In genomic region chr3:110227987-110228386, GRCh38 we compare ENCODE assay signal across 22 cellular contexts.
A peak's percentile ranks its signal among the peaks of the same experiment; 100 is the strongest.
DNase-seq lines count a peak whose midpoint lies in the region; ATAC-seq and TF ChIP-seq lines count a peak whose summit lies in the region.
"Had no signal": no experiment of that assay in that cellular context is flagged by ENCODE, and none has a peak within 500 bp of the region (broad histone marks: within the 10 kb centered on the region; RNA-seq: fewer than 3 reads in every experiment).

No MANE protein-coding gene starts in this region.

- H3F3A ChIP-seq in GM23338 (replicated peaks; ENCODE audit: low read depth), result no peaks in the 10 kb centered on the region

- H3K27ac Mint-ChIP-seq in GM23338, result no peak overlapping the region
- H3K27ac Mint-ChIP-seq in activated T-cell treated with anti-CD3 and anti-CD28 coated beads, Interleukin-2, amount 50 U/mL, for 24 hours, result no peak overlapping the region
- H3K27ac Mint-ChIP-seq: CD4-positive, alpha-beta T cell had no signal

- no peaks in the 10 kb centered on the region for H3K9me3 Mint-ChIP-seq in GM23338
- no peaks in the 10 kb centered on the region for H3K9me3 Mint-ChIP-seq in activated T-cell treated with anti-CD3 and anti-CD28 coated beads, Interleukin-2, amount 50 U/mL, for 24 hours
- H3K9me3 Mint-ChIP-seq: CD4-positive, alpha-beta T cell had no signal

- ATAC-seq in GM23338, result no peak
- ATAC-seq: A549 had no signal

- peaks cover 2% of the 10 kb centered on the region for H3K27me3 Mint-ChIP-seq in GM23338 (ENCODE audit: insufficient read depth, low read depth, poor library complexity)
- H3K27me3 Mint-ChIP-seq in activated T-cell treated with anti-CD3 and anti-CD28 coated beads, Interleukin-2, amount 50 U/mL, for 24 hours, result no peaks in the 10 kb centered on the region
- H3K27me3 Mint-ChIP-seq: CD4-positive, alpha-beta T cell had no signal

- DNase-seq in GM23338 (ENCODE audit: low spot score) (no peak), dermis blood vessel endothelial cell (peak; percentile 3), left kidney (ENCODE audit: low read depth, low spot score) (peak; percentile 53), pulmonary artery endothelial cell (ENCODE audit: low read depth, low spot score) (peak; percentile 11), T-helper 9 cell (no peak)
- no peak for DNase-seq in activated T-cell treated with anti-CD3 and anti-CD28 coated beads, Interleukin-2, amount 50 U/mL, for 24 hours
- DNase-seq in activated CD4-positive, alpha-beta T cell treated with anti-CD3 and anti-CD28 coated beads for 1 hour, result no peak
- DNase-seq: CD4-positive, alpha-beta T cell; GDM1; IMR-90; MV-4-11; NCI-H1105 treated with DMSO at 0.1 percent for 48 hours; NCI-H2029 treated with DMSO at 0.1 percent for 48 hours; NCI-H226; NCI-H524; NCI-H774; NK-92 treated with Interleukin-12 subunit alpha and Interleukin-12 subunit beta, amount 100 ng/mL, for 24 hours; SHP77 treated with DMSO at 0.1 percent for 48 hours; SK-N-SH had no signal

- no peak for TF ChIP-seq CTCF in GM23338 (conservative IDR thresholded peaks at IDR 0.05; ENCODE audit: low read depth in 2 of 2)

- H3K27me3 ChIP-seq in GM23338 (ENCODE audit: insufficient read depth), result no peaks in the 10 kb centered on the region
- H3K27me3 ChIP-seq: BLaER1 had no signal

- peaks cover 3% of the 10 kb centered on the region; the same call in 1 of the 2 replicates for H3K4me1 ChIP-seq in GM23338 (ENCODE audit: insufficient read depth)
- H3K4me1 ChIP-seq: BLaER1 had no signal

- H3K4me3 Mint-ChIP-seq in GM23338, result no peak overlapping the region
- H3K4me3 Mint-ChIP-seq in activated T-cell treated with anti-CD3 and anti-CD28 coated beads, Interleukin-2, amount 50 U/mL, for 24 hours, result no peak overlapping the region
- H3K4me3 Mint-ChIP-seq: CD4-positive, alpha-beta T cell had no signal

- peak overlapping the region; percentile 44; the same call in 1 of the 2 replicates for H2AFZ ChIP-seq in GM23338

- H3K79me2 ChIP-seq in GM23338 (replicated peaks; ENCODE audit: insufficient read depth), result no peaks in the 10 kb centered on the region

- no peaks in the 10 kb centered on the region for H4K20me1 ChIP-seq in GM23338 (replicated peaks; ENCODE audit: insufficient read depth)
- H4K20me1 ChIP-seq: BLaER1 had no signal

- peaks cover 4% of the 10 kb centered on the region for H3K9me2 ChIP-seq in GM23338 (ENCODE audit: insufficient read depth)
- H3K9me2 ChIP-seq: SK-N-SH had no signal

- H3K4me2 ChIP-seq in GM23338, result no peak overlapping the region
- H3K4me2 ChIP-seq: A549, BLaER1, SK-N-SH had no signal

- no peaks in the 10 kb centered on the region for H3K36me3 ChIP-seq in GM23338 (ENCODE audit: insufficient read depth)
- H3K36me3 ChIP-seq: BLaER1 had no signal

- peaks cover 3% of the 10 kb centered on the region; the same call in 2 of the 3 replicates for H3K4me1 Mint-ChIP-seq in GM23338
- H3K4me1 Mint-ChIP-seq in activated T-cell treated with anti-CD3 and anti-CD28 coated beads, Interleukin-2, amount 50 U/mL, for 24 hours (ENCODE audit: low read depth), result no peaks in the 10 kb centered on the region

- no peak overlapping the region for H3K4me3 ChIP-seq in GM23338
- H3K4me3 ChIP-seq: A549, BLaER1 had no signal

- H3K36me3 Mint-ChIP-seq in GM23338 (ENCODE audit: low read depth), result no peaks in the 10 kb centered on the region
- no peaks in the 10 kb centered on the region for H3K36me3 Mint-ChIP-seq in activated T-cell treated with anti-CD3 and anti-CD28 coated beads, Interleukin-2, amount 50 U/mL, for 24 hours (ENCODE audit: low read depth)

- no peak overlapping the region for H3K27ac ChIP-seq in GM23338 (ENCODE audit: low read depth)
- H3K27ac ChIP-seq: A549, BLaER1, RWPE1 had no signal

TF ChIP-seq in GM23338, 12 proteins besides CTCF, POLR2A, EP300 and RAD21 (continues in another document):
- TF ChIP-seq REST (IDR thresholded peaks at IDR 0.05; ENCODE audit: unreplicated experiment) (no peak), CREB1 (CRISPR knock-in tag; IDR thresholded peaks at IDR 0.05; ENCODE audit: low read depth) (no peak), ETS1 (IDR thresholded peaks at IDR 0.05) (no peak)

Comparison
In these comparisons a context has a peak if more than half of its experiments do, and no peak if none do; other contexts are left out.
1. DNase-seq: peak in dermis blood vessel endothelial cell (single experiment), left kidney (single experiment) and pulmonary artery endothelial cell (single experiment); none in GM23338 (single experiment), activated T-cell treated with anti-CD3 and anti-CD28 coated beads, Interleukin-2, amount 50 U/mL, for 24 hours (single experiment), activated CD4-positive, alpha-beta T cell treated with anti-CD3 and anti-CD28 coated beads for 1 hour (single experiment) and T-helper 9 cell (single experiment).